In genomic region chr4:26433556-26433955, GRCh38 we compare ENCODE assay signal across 16 cellular contexts. TPM values are rescaled to one million over a fixed set of nuclear protein-coding genes. Genes with fewer than 3 reads are reported as not detected.
DNase-seq lines count a peak whose midpoint lies in the region; TF ChIP-seq lines count a peak whose summit lies in the region.
"Had no signal": no experiment of that assay in that cellular context is flagged by ENCODE, and none has a peak within 500 bp of the region (broad histone marks: within the 10 kb centered on the region; RNA-seq: fewer than 3 reads in every experiment).

No MANE protein-coding gene starts in this region.

- H3K4me3 ChIP-seq in adipocyte (ENCODE audit: low read length): no peak overlapping the region
- no peak overlapping the region for H3K4me3 ChIP-seq in fibroblast of pulmonary artery (replicated peaks; ENCODE audit: low read depth, low read length)
- H3K4me3 ChIP-seq in MM.1S (ENCODE audit: low read length): no peak overlapping the region

- no peaks in the 10 kb centered on the region for H3K9me2 ChIP-seq in MM.1S (replicated peaks; ENCODE audit: insufficient read depth, low read length)

- H3K4me1 ChIP-seq in adipocyte (ENCODE audit: control insufficient read depth, insufficient read depth, low read length): peaks cover 31% of the 10 kb centered on the region
- H3K4me1 ChIP-seq in MM.1S (ENCODE audit: low read length): no peaks in the 10 kb centered on the region

- peak overlapping the region; percentile 52 for H3K27ac Mint-ChIP-seq in HFFc6
- peak overlapping the region; percentile 23 for H3K27ac Mint-ChIP-seq in osteocyte (ENCODE audit: unreplicated experiment)

- H3K4me1 Mint-ChIP-seq in HFFc6 (ENCODE audit: low read depth): peaks cover 19% of the 10 kb centered on the region
- H3K4me1 Mint-ChIP-seq in osteocyte (ENCODE audit: unreplicated experiment): peaks cover 24% of the 10 kb centered on the region

- H3K27me3 ChIP-seq in adipocyte (replicated peaks; ENCODE audit: control insufficient read depth, insufficient read depth, low read length): no peaks in the 10 kb centered on the region
- H3K27me3 ChIP-seq in MM.1S (replicated peaks; ENCODE audit: insufficient read depth, low read length): no peaks in the 10 kb centered on the region

- 0 out of 2 replicates have a peak, but pooled peaks cover 5% of the 10 kb centered on the region for H3K36me3 Mint-ChIP-seq in HFFc6 (ENCODE audit: low read depth)
- H3K36me3 Mint-ChIP-seq in osteocyte (ENCODE audit: unreplicated experiment): peaks cover 49% of the 10 kb centered on the region

- H3K4me3 Mint-ChIP-seq in HFFc6 (no peak overlapping the region), osteocyte (ENCODE audit: unreplicated experiment) (no peak overlapping the region)

- H3F3A ChIP-seq in MM.1S (ENCODE audit: insufficient read depth, low read length): no peaks in the 10 kb centered on the region

- peaks cover 51% of the 10 kb centered on the region for H3K36me3 ChIP-seq in adipocyte (ENCODE audit: control insufficient read depth, insufficient read depth, low read length, severe bottlenecking)
- no peaks in the 10 kb centered on the region for H3K36me3 ChIP-seq in MM.1S (replicated peaks; ENCODE audit: insufficient read depth, low read length)

- no peaks in the 10 kb centered on the region for H4K20me1 ChIP-seq in MM.1S (ENCODE audit: insufficient read depth, low read length)

- H3K79me2 ChIP-seq in MM.1S (ENCODE audit: low read length): no peaks in the 10 kb centered on the region

- H3K27me3 Mint-ChIP-seq in HFFc6 (ENCODE audit: insufficient read depth) (no peaks in the 10 kb centered on the region; the same call in 1 of the 2 replicates), osteocyte (ENCODE audit: unreplicated experiment) (no peaks in the 10 kb centered on the region)

- no peak for TF ChIP-seq CTCF in HFFc6 (IDR thresholded peaks at IDR 0.05)
- no peak for TF ChIP-seq CTCF in fibroblast of pulmonary artery (IDR thresholded peaks at IDR 0.05; ENCODE audit: low read length, missing control alignments)
- TF ChIP-seq CTCF in osteocyte (IDR thresholded peaks at IDR 0.05): no peak
- TF ChIP-seq CTCF in MM.1S (IDR thresholded peaks at IDR 0.05; ENCODE audit: low read length): no peak

- H3K27ac ChIP-seq in MM.1S (ENCODE audit: low read length): no peak overlapping the region

- H3K4me2 ChIP-seq in MM.1S (ENCODE audit: low read depth, low read length): no peak overlapping the region

- no peak overlapping the region for H2AFZ ChIP-seq in MM.1S (ENCODE audit: low read length)

- H3K9me3 ChIP-seq in adipocyte (ENCODE audit: control insufficient read depth, low read length): no peaks in the 10 kb centered on the region
- H3K9me3 ChIP-seq in MM.1S (replicated peaks; ENCODE audit: insufficient read depth, low read length): no peaks in the 10 kb centered on the region
- H3K9me3 ChIP-seq: Caco-2 had no signal

- DNase-seq in HFFc6 (no peak), adipocyte (ENCODE audit: low read depth) (no peak), fibroblast of pulmonary artery (ENCODE audit: low read depth) (peak; percentile 21), osteocyte (ENCODE audit: extremely low spot score, unreplicated experiment) (no peak), amniotic stem cell (lab: John Stamatoyannopoulos, UW) (no peak), HuH-7.5 (ENCODE audit: low spot score) (no peak), MM.1S (no peak), kidney tubule cell (ENCODE audit: low spot score) (no peak)
- DNase-seq: AML-193; Caco-2; H7; NCI-H146; NCI-H345; NCI-H69; NK-92 treated with Interleukin-12 subunit alpha and Interleukin-12 subunit beta, amount 100 ng/mL, for 24 hours; OCI-M1 had no signal

- peak overlapping the region; percentile 11 for H3K9ac ChIP-seq in adipocyte (ENCODE audit: low read length)
- no peak overlapping the region for H3K9ac ChIP-seq in MM.1S (ENCODE audit: low read length)

- H3K9me3 Mint-ChIP-seq in HFFc6 (no peaks in the 10 kb centered on the region), osteocyte (ENCODE audit: unreplicated experiment) (no peaks in the 10 kb centered on the region)

RNA-seq across cellular contexts. Expression of gene CCKAR, which starts 56.7 kb away (rescaled TPM):
- total RNA-seq in HFFc6 (2021; fragmentation: NEBNext Ultra II Directional; extraction: Animal tissue kit (Norgen Biotek cat#: 25700)): not detected
- total RNA-seq in osteocyte: not detected in 2 replicates
- total RNA-seq: H7 had no signal
